ENCODE assay signal across 27 cellular contexts in genomic region chr14:32497233-32497632, GRCh38.
DNase-seq lines count a peak whose midpoint lies in the region; ATAC-seq and TF ChIP-seq lines count a peak whose summit lies in the region.
"Had no signal": no experiment of that assay in that cellular context is flagged by ENCODE, and none has a peak within 500 bp of the region (broad histone marks: within the 10 kb centered on the region; RNA-seq: fewer than 3 reads in every experiment).

No MANE protein-coding gene starts in this region.

- no peaks in the 10 kb centered on the region for H3K9me3 Mint-ChIP-seq in HFFc6
- no peaks in the 10 kb centered on the region for H3K9me3 Mint-ChIP-seq in activated T-helper 2 cell treated with anti-CD3 and anti-CD28 coated beads, Interferon-gamma antibody, Interleukin-2, Interleukin-4, amounts not matched to agents 10 μg/mL and 5 μg/mL and 100 μg/mL, durations not matched to agents 14 hours and 24 hours and 36 hours
- H3K9me3 Mint-ChIP-seq: activated naive CD8-positive, alpha-beta T cell treated with anti-CD3 and anti-CD28 coated beads, Interleukin-2, amount 10 ng/mL, durations not matched to agents 7 days and 5 days; naive thymus-derived CD8-positive, alpha-beta T cell; stimulated activated effector memory CD8-positive, alpha-beta T cell treated with anti-CD3 and anti-CD28 coated beads, Interleukin-12 subunit alpha, Interleukin-12 subunit beta, amount 100 ng/mL, for 72 hours had no signal

- no peak for TF ChIP-seq EP300 in upper lobe of left lung (IDR thresholded peaks at IDR 0.05)

- CTCF ChIA-PET in AG04449 (lab: Yijun Ruan, JAX): no interaction called here

- H3K27me3 ChIP-seq in dorsolateral prefrontal cortex (no peaks in the 10 kb centered on the region), rectal smooth muscle tissue (ENCODE audit: control insufficient read depth, insufficient read depth, low read length) (no peaks in the 10 kb centered on the region), upper lobe of left lung (no peaks in the 10 kb centered on the region)
- H3K27me3 ChIP-seq: brain microvascular endothelial cell had no signal

- no peaks in the 10 kb centered on the region for H3K9me3 ChIP-seq in upper lobe of left lung
- H3K9me3 ChIP-seq: Caco-2 had no signal

- peaks cover 58% of the 10 kb centered on the region for H3K4me1 Mint-ChIP-seq in HFFc6 (ENCODE audit: low read depth)
- no peaks in the 10 kb centered on the region for H3K4me1 Mint-ChIP-seq in activated T-helper 2 cell treated with anti-CD3 and anti-CD28 coated beads, Interferon-gamma antibody, Interleukin-2, Interleukin-4, amounts not matched to agents 10 μg/mL and 5 μg/mL and 100 μg/mL, durations not matched to agents 14 hours and 24 hours and 36 hours (ENCODE audit: low read depth)
- H3K4me1 Mint-ChIP-seq: activated naive CD8-positive, alpha-beta T cell treated with anti-CD3 and anti-CD28 coated beads, Interleukin-2, amount 10 ng/mL, durations not matched to agents 7 days and 5 days; naive thymus-derived CD8-positive, alpha-beta T cell; stimulated activated effector memory CD8-positive, alpha-beta T cell treated with anti-CD3 and anti-CD28 coated beads, Interleukin-12 subunit alpha, Interleukin-12 subunit beta, amount 100 ng/mL, for 72 hours had no signal

- H3K4me3 ChIP-seq in AG04449 (ENCODE audit: low read depth, low read length): peak overlapping the region; percentile 55
- H3K4me3 ChIP-seq in dorsolateral prefrontal cortex: peak overlapping the region in 14 of 59 donors; percentile 0 to 41 (median 20)
- H3K4me3 ChIP-seq in rectal smooth muscle tissue (ENCODE audit: low read length): no peak overlapping the region
- H3K4me3 ChIP-seq in upper lobe of left lung: no peak overlapping the region
- H3K4me3 ChIP-seq: SK-N-MC had no signal

- peak overlapping the region in 53 of 59 donors; percentile 1 to 97 (median 75) for H3K27ac ChIP-seq in dorsolateral prefrontal cortex
- peak overlapping the region; percentile 61 for H3K27ac ChIP-seq in rectal smooth muscle tissue (ENCODE audit: low read depth, low read length)
- no peak overlapping the region for H3K27ac ChIP-seq in upper lobe of left lung
- H3K27ac ChIP-seq: brain microvascular endothelial cell, epithelial cell of prostate, HL-60, SK-N-MC had no signal

- ATAC-seq in upper lobe of left lung (ENCODE audit: low FRiP score in 2 of 2): no peak
- ATAC-seq in HG03442 (IDR thresholded peaks at IDR 0.05; ENCODE audit: unreplicated experiment): no peak
- ATAC-seq: left colon; naive thymus-derived CD8-positive, alpha-beta T cell; stimulated activated effector memory CD8-positive, alpha-beta T cell treated with anti-CD3 and anti-CD28 coated beads, Interleukin-12 subunit alpha, Interleukin-12 subunit beta, amount 100 ng/mL, for 72 hours had no signal

- H3K36me3 Mint-ChIP-seq in HFFc6 (ENCODE audit: low read depth): no peaks in the 10 kb centered on the region
- H3K36me3 Mint-ChIP-seq in activated T-helper 2 cell treated with anti-CD3 and anti-CD28 coated beads, Interferon-gamma antibody, Interleukin-2, Interleukin-4, amounts not matched to agents 10 μg/mL and 5 μg/mL and 100 μg/mL, durations not matched to agents 14 hours and 24 hours and 36 hours (ENCODE audit: low read depth): no peaks in the 10 kb centered on the region
- H3K36me3 Mint-ChIP-seq: activated naive CD8-positive, alpha-beta T cell treated with anti-CD3 and anti-CD28 coated beads, Interleukin-2, amount 10 ng/mL, durations not matched to agents 7 days and 5 days; naive thymus-derived CD8-positive, alpha-beta T cell; stimulated activated effector memory CD8-positive, alpha-beta T cell treated with anti-CD3 and anti-CD28 coated beads, Interleukin-12 subunit alpha, Interleukin-12 subunit beta, amount 100 ng/mL, for 72 hours had no signal

- POLR2A ChIA-PET in AG04449 (lab: Yijun Ruan, JAX): no interaction called here

- DNase-seq in AG04449 (ENCODE audit: low read depth, low spot score) (no peak), HFFc6 (no peak), dorsolateral prefrontal cortex (no peak), activated gamma-delta T cell (lab: John Stamatoyannopoulos, UW) (no peak), upper lobe of left lung (no peak)
- DNase-seq in activated T-helper 2 cell treated with anti-CD3 and anti-CD28 coated beads, Interferon-gamma antibody, Interleukin-2, Interleukin-4, amounts not matched to agents 10 μg/mL and 5 μg/mL and 100 μg/mL, durations not matched to agents 14 hours and 24 hours and 36 hours (ENCODE audit: low spot score): no peak
- DNase-seq: activated CD8-positive, alpha-beta memory T cell treated with anti-CD3 and anti-CD28 coated beads for 24 hours; activated effector memory CD4-positive, alpha-beta T cell treated with anti-CD3 and anti-CD28 coated beads, Interleukin-2, amount 50 U/mL, for 16 hours; activated naive CD8-positive, alpha-beta T cell treated with anti-CD3 and anti-CD28 coated beads, Interleukin-2, amount 10 ng/mL, durations not matched to agents 7 days and 5 days; brain microvascular endothelial cell; C1 segment of cervical spinal cord; Caco-2; effector CD8-positive, alpha-beta T cell; left colon; mesendoderm; naive thymus-derived CD8-positive, alpha-beta T cell; NCI-H1436; retina; RPMI8226; stimulated activated CD4-positive, alpha-beta T cell treated with anti-CD3 and anti-CD28 coated beads, Interleukin-4, amount 100 ng/mL, for 24 hours; T-helper 2 cell had no signal

- H3K27ac Mint-ChIP-seq in HFFc6: peak overlapping the region; percentile 70
- H3K27ac Mint-ChIP-seq in activated T-helper 2 cell treated with anti-CD3 and anti-CD28 coated beads, Interferon-gamma antibody, Interleukin-2, Interleukin-4, amounts not matched to agents 10 μg/mL and 5 μg/mL and 100 μg/mL, durations not matched to agents 14 hours and 24 hours and 36 hours: no peak overlapping the region
- H3K27ac Mint-ChIP-seq: activated naive CD8-positive, alpha-beta T cell treated with anti-CD3 and anti-CD28 coated beads, Interleukin-2, amount 10 ng/mL, durations not matched to agents 7 days and 5 days; naive thymus-derived CD8-positive, alpha-beta T cell; stimulated activated effector memory CD8-positive, alpha-beta T cell treated with anti-CD3 and anti-CD28 coated beads, Interleukin-12 subunit alpha, Interleukin-12 subunit beta, amount 100 ng/mL, for 72 hours had no signal

- intact Hi-C loops in dorsolateral prefrontal cortex (cut with DNase I): no loop called here
- intact Hi-C loops in activated T-helper 2 cell treated with anti-CD3 and anti-CD28 coated beads, Interferon-gamma antibody, Interleukin-2, Interleukin-4, amounts not matched to agents 10 μg/mL and 5 μg/mL and 100 μg/mL, durations not matched to agents 14 hours and 24 hours and 36 hours (cut with micrococcal nuclease): no loop called here

- H3K27me3 Mint-ChIP-seq in HFFc6 (ENCODE audit: insufficient read depth): no peaks in the 10 kb centered on the region
- H3K27me3 Mint-ChIP-seq in activated T-helper 2 cell treated with anti-CD3 and anti-CD28 coated beads, Interferon-gamma antibody, Interleukin-2, Interleukin-4, amounts not matched to agents 10 μg/mL and 5 μg/mL and 100 μg/mL, durations not matched to agents 14 hours and 24 hours and 36 hours (ENCODE audit: low read depth): no peaks in the 10 kb centered on the region

- H3K9ac ChIP-seq in rectal smooth muscle tissue (ENCODE audit: low read length): no peak overlapping the region

- TF ChIP-seq POLR2A in upper lobe of left lung (IDR thresholded peaks at IDR 0.05): no peak

- TF ChIP-seq CTCF in AG04449 (IDR thresholded peaks at IDR 0.05; ENCODE audit: insufficient read depth, low read length, missing control alignments): no peak
- no peak for TF ChIP-seq CTCF in HFFc6 (IDR thresholded peaks at IDR 0.05)
- TF ChIP-seq CTCF in dorsolateral prefrontal cortex (IDR thresholded peaks at IDR 0.05 in 54 of 56, conservative IDR thresholded peaks at IDR 0.05 in 2 of 56; ENCODE audit: low read depth in 1 of 56, partially characterized antibody in 56 of 56): no peak
- TF ChIP-seq CTCF in upper lobe of left lung (IDR thresholded peaks at IDR 0.05): no peak

- H3K4me1 ChIP-seq in rectal smooth muscle tissue (ENCODE audit: control insufficient read depth, insufficient read depth, low read length): peaks cover 21% of the 10 kb centered on the region
- H3K4me1 ChIP-seq in upper lobe of left lung: no peaks in the 10 kb centered on the region
- H3K4me1 ChIP-seq: Caco-2 had no signal

- peak overlapping the region; percentile 42 for H3K4me3 Mint-ChIP-seq in HFFc6
- no peak overlapping the region for H3K4me3 Mint-ChIP-seq in activated T-helper 2 cell treated with anti-CD3 and anti-CD28 coated beads, Interferon-gamma antibody, Interleukin-2, Interleukin-4, amounts not matched to agents 10 μg/mL and 5 μg/mL and 100 μg/mL, durations not matched to agents 14 hours and 24 hours and 36 hours (ENCODE audit: low read depth)
- H3K4me3 Mint-ChIP-seq: activated naive CD8-positive, alpha-beta T cell treated with anti-CD3 and anti-CD28 coated beads, Interleukin-2, amount 10 ng/mL, durations not matched to agents 7 days and 5 days; naive thymus-derived CD8-positive, alpha-beta T cell; stimulated activated effector memory CD8-positive, alpha-beta T cell treated with anti-CD3 and anti-CD28 coated beads, Interleukin-12 subunit alpha, Interleukin-12 subunit beta, amount 100 ng/mL, for 72 hours had no signal

- H3K36me3 ChIP-seq in rectal smooth muscle tissue (ENCODE audit: control insufficient read depth, insufficient read depth, low read length): no peaks in the 10 kb centered on the region
- no peaks in the 10 kb centered on the region for H3K36me3 ChIP-seq in upper lobe of left lung
- H3K36me3 ChIP-seq: brain microvascular endothelial cell had no signal

Comparison
In these comparisons a context has a peak if more than half of its experiments do, and no peak if none do; other contexts are left out.
1. H3K27ac ChIP-seq: peak in dorsolateral prefrontal cortex (53 of 59) and rectal smooth muscle tissue (single experiment); none in upper lobe of left lung (0 of 4).